9 cellular contexts compared by ENCODE assay signal in genomic region chr13:100434010-100434763, GRCh38.
DNase-seq lines count a peak whose midpoint lies in the region; ATAC-seq and TF ChIP-seq lines count a peak whose summit lies in the region.
"Had no signal": no experiment of that assay in that cellular context is flagged by ENCODE, and none has a peak within 500 bp of the region (broad histone marks: within the 10 kb centered on the region; RNA-seq: fewer than 3 reads in every experiment).

No MANE protein-coding gene starts in this region.

- H3K9me3 Mint-ChIP-seq in endothelial cell (ENCODE audit: unreplicated experiment): no peaks in the 10 kb centered on the region

- no peaks in the 10 kb centered on the region for H3K27me3 Mint-ChIP-seq in endothelial cell (ENCODE audit: unreplicated experiment)

- TF ChIP-seq CTCF in GM10266 (IDR thresholded peaks at IDR 0.05; ENCODE audit: control insufficient read depth, insufficient read depth, low read depth, missing control alignments) (no peak), foreskin keratinocyte (conservative IDR thresholded peaks at IDR 0.05) (no peak), endothelial cell (IDR thresholded peaks at IDR 0.05; ENCODE audit: unreplicated experiment) (no peak)

- H3K4me1 ChIP-seq in foreskin keratinocyte: no peaks in the 10 kb centered on the region

- H3K4me3 Mint-ChIP-seq in endothelial cell (ENCODE audit: unreplicated experiment): no peak overlapping the region
- H3K4me3 Mint-ChIP-seq: nephron progenitor cell had no signal

- H3K27ac ChIP-seq in foreskin keratinocyte: no peak overlapping the region

- ATAC-seq in GM21619 (IDR thresholded peaks at IDR 0.05; ENCODE audit: unreplicated experiment): peak; percentile 95
- peak; percentile 69 for ATAC-seq in foreskin keratinocyte

- DNase-seq in GM10266 (ENCODE audit: extremely low spot score) (peak; percentile 37), HT-29 (ENCODE audit: low spot score) (peak; percentile 61), foreskin keratinocyte (peak in 1 of 2 donors; percentile 36), endothelial cell (ENCODE audit: low spot score) (no peak), pons (ENCODE audit: low spot score) (no peak), NCI-H748 (lab: John Stamatoyannopoulos, UW; ENCODE audit: unreplicated experiment) (no peak), NCI-H2171 (lab: John Stamatoyannopoulos, UW) (no peak)
- DNase-seq: nephron progenitor cell had no signal

- peaks cover 13% of the 10 kb centered on the region for H3K4me1 Mint-ChIP-seq in endothelial cell (ENCODE audit: unreplicated experiment)

- H3K27me3 ChIP-seq in foreskin keratinocyte: no peaks in the 10 kb centered on the region

- no peak overlapping the region for H3K27ac Mint-ChIP-seq in endothelial cell (ENCODE audit: unreplicated experiment)
- H3K27ac Mint-ChIP-seq: nephron progenitor cell had no signal

- peaks cover 17% of the 10 kb centered on the region for H3K36me3 Mint-ChIP-seq in endothelial cell (ENCODE audit: low read depth, unreplicated experiment)

Comparison
In these comparisons a context has a peak if more than half of its experiments do, and no peak if none do; other contexts are left out.
1. DNase-seq: peak in GM10266 (single experiment) and HT-29 (single experiment); none in endothelial cell (single experiment), pons (single experiment), NCI-H748 (single experiment) and NCI-H2171 (single experiment).